Comparison of ENCODE assay signal across 8 cellular contexts in the genomic region with DNA sequence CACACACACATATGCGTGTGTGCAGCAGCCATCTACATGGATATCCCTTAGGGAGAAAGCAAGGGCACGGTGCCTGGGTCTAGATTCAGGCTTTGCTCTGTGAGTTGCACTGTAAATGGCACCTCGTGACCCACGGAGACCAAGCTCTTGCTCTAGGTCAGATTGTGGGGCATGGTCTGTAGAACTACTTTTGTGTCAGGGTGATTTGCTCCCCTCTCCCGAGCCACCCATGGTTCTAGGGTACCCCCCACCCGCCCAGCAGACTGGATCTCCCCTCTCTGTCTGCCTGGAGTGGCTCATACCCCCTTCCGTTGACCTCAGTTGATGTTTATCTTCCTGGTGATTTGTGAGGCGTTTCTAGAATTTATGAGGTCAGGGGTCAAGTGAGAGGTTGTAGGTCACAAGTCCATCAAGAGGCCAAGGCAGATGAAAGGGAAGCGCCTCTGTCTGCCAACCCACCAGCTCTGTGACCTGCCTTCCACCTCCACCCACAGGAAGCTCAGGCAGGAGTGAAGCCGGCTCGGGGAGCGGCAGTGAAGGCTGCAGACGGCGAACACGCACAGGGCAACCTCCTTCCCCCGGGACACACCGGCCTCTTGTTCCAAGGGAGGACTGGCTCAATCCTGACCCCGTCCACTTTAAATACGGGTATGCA.
DNase-seq lines count a peak whose midpoint lies in the region; ATAC-seq lines count a peak whose summit lies in the region.

No MANE protein-coding gene starts in this region.

- ATAC-seq in HG03571 (IDR thresholded peaks at IDR 0.05; ENCODE audit: unreplicated experiment) (no peak), GM19328 (IDR thresholded peaks at IDR 0.05; ENCODE audit: unreplicated experiment) (no peak)

- DNase-seq in H4 (ENCODE audit: low spot score) (peak; percentile 28), T-helper 9 cell (peak; percentile 23), dermis blood vessel endothelial cell (peak; percentile 75), iPS-NIHi7 (ENCODE audit: extremely low spot score) (no peak), NCI-H774 (lab: John Stamatoyannopoulos, UW) (no peak)
- DNase-seq in stimulated activated CD4-positive, alpha-beta T cell treated with anti-CD3 and anti-CD28 coated beads, Interleukin-4, amount 100 ng/mL, for 4 hours: peak; percentile 8 to 11

Comparison
In these comparisons a context has a peak if more than half of its experiments do, and no peak if none do; other contexts are left out.
1. DNase-seq: peak in H4 (single experiment), T-helper 9 cell (single experiment), dermis blood vessel endothelial cell (single experiment) and stimulated activated CD4-positive, alpha-beta T cell treated with anti-CD3 and anti-CD28 coated beads, Interleukin-4, amount 100 ng/mL, for 4 hours (2 of 2); none in iPS-NIHi7 (single experiment) and NCI-H774 (single experiment).